10 cellular contexts compared by ENCODE assay signal in the genomic region with DNA sequence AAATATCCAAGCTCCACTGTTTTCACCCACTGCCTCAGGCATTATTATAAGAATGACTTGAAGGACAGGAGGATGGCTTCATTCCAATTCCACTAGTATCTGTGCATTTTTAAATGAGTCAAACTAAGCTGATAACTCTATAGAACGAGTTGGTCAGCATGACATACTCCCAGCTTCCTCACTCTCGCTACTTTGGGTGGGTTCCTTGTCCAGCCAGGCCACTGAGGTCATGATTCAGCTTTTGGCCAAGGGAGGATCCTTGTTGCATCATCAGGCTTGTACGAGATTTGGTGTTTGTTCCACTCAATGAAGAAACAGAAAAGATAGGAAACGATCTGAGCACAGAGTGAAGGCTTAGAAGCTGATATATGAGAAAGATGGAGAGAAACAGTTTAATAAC. TPM values are rescaled to one million over a fixed set of nuclear protein-coding genes. Genes with fewer than 3 reads are reported as not detected.
DNase-seq lines count a peak whose midpoint lies in the region; ATAC-seq and TF ChIP-seq lines count a peak whose summit lies in the region.
"Had no signal": no experiment of that assay in that cellular context is flagged by ENCODE, and none has a peak within 500 bp of the region (broad histone marks: within the 10 kb centered on the region; RNA-seq: fewer than 3 reads in every experiment).

No MANE protein-coding gene starts in this region.

- H3K27me3 Mint-ChIP-seq in T-helper 17 cell, result no peaks in the 10 kb centered on the region
- H3K27me3 Mint-ChIP-seq in endodermal cell (ENCODE audit: insufficient read depth), result peaks cover 5% of the 10 kb centered on the region
- H3K27me3 Mint-ChIP-seq: activated CD4-positive, alpha-beta memory T cell treated with anti-CD3 and anti-CD28 coated beads for 36 hours had no signal

- H3K27me3 ChIP-seq in endodermal cell (ENCODE audit: control insufficient read depth, insufficient read depth, low read length, poor library complexity, severe bottlenecking), result no peaks in the 10 kb centered on the region

- H2AFZ ChIP-seq in OCI-LY7 (ENCODE audit: low read length), result no peak overlapping the region

- no peak overlapping the region for H3K4me2 ChIP-seq in OCI-LY7 (ENCODE audit: low read length)

- intact Hi-C loops in OCI-LY7 (cut with micrococcal nuclease; ENCODE audit: unreplicated experiment), result no loop called here

- H3K36me3 Mint-ChIP-seq in T-helper 17 cell (ENCODE audit: low read depth) (peaks cover 6% of the 10 kb centered on the region), endodermal cell (ENCODE audit: low read depth) (peaks cover 9% of the 10 kb centered on the region)

- H3K79me2 ChIP-seq in OCI-LY7 (ENCODE audit: insufficient read depth, low read depth, low read length), result no peaks in the 10 kb centered on the region

- H3K9ac ChIP-seq in endodermal cell (ENCODE audit: extremely low read depth, low read length, poor library complexity, severe bottlenecking), result no peak overlapping the region

- H3K36me3 ChIP-seq in endodermal cell (ENCODE audit: control insufficient read depth, insufficient read depth, low read length) (peaks cover 66% of the 10 kb centered on the region), OCI-LY7 (ENCODE audit: insufficient read depth, low read length) (no peaks in the 10 kb centered on the region)

- H3K9me2 ChIP-seq in OCI-LY7 (ENCODE audit: insufficient read depth, low read length), result no peaks in the 10 kb centered on the region

- 94 to 96% methylated on average over 4 of the region's 4 CpGs for WGBS in endodermal cell (ENCODE audit: insufficient coverage in 1 of 2, insufficient read length in 1 of 2), 2 experiments

- CTCF ChIA-PET in OCI-LY7 (lab: Charles Lee; ENCODE audit: unreplicated experiment), result no interaction called here

- peak overlapping the region; percentile 6 for H3K4me3 Mint-ChIP-seq in T-helper 17 cell
- no peak overlapping the region for H3K4me3 Mint-ChIP-seq in endodermal cell
- H3K4me3 Mint-ChIP-seq: activated CD4-positive, alpha-beta memory T cell treated with anti-CD3 and anti-CD28 coated beads for 36 hours had no signal

- no peak overlapping the region for H3K27ac Mint-ChIP-seq in T-helper 17 cell
- H3K27ac Mint-ChIP-seq in endodermal cell, result no peak overlapping the region
- H3K27ac Mint-ChIP-seq: activated CD4-positive, alpha-beta memory T cell treated with anti-CD3 and anti-CD28 coated beads for 36 hours had no signal

- no peaks in the 10 kb centered on the region for H4K20me1 ChIP-seq in OCI-LY7 (ENCODE audit: insufficient read depth, low read length)

- TF ChIP-seq CTCF in AG09319 (IDR thresholded peaks at IDR 0.05; ENCODE audit: low read depth, low read length), result no peak
- TF ChIP-seq CTCF in omental fat pad (IDR thresholded peaks at IDR 0.05), result no peak
- no peak for TF ChIP-seq CTCF in endodermal cell (conservative IDR thresholded peaks at IDR 0.05)
- TF ChIP-seq CTCF in OCI-LY7 (conservative IDR thresholded peaks at IDR 0.05; ENCODE audit: low read length), result no peak

- H3K27ac ChIP-seq in endodermal cell (ENCODE audit: low read depth, low read length) (no peak overlapping the region), OCI-LY7 (ENCODE audit: low read depth, low read length, poor library complexity, severe bottlenecking) (no peak overlapping the region)

- H3K9me3 ChIP-seq in T-helper 17 cell (ENCODE audit: control insufficient read depth, low read length, poor library complexity, severe bottlenecking) (no peaks in the 10 kb centered on the region), endodermal cell (ENCODE audit: control insufficient read depth, low read length) (no peaks in the 10 kb centered on the region), OCI-LY7 (ENCODE audit: low read length) (no peaks in the 10 kb centered on the region)

- no peak for ATAC-seq in T-helper 17 cell
- ATAC-seq in omental fat pad (ENCODE audit: low FRiP score), result peak; percentile 83
- ATAC-seq in GM18867 (IDR thresholded peaks at IDR 0.05; ENCODE audit: unreplicated experiment), result no peak

- POLR2A ChIA-PET in OCI-LY7 (lab: Charles Lee), result interaction anchor here (0.5 to 1.0 kb wide), 2 partner anchors 19 to 25 kb away, joined by 3 read pairs; no protein-coding TSS in a partner anchor

- H3K4me1 Mint-ChIP-seq in T-helper 17 cell (peaks cover 15% of the 10 kb centered on the region), endodermal cell (peaks cover 59% of the 10 kb centered on the region)

- H3K9me3 Mint-ChIP-seq in endodermal cell, result no peaks in the 10 kb centered on the region
- H3K9me3 Mint-ChIP-seq: activated CD4-positive, alpha-beta memory T cell treated with anti-CD3 and anti-CD28 coated beads for 36 hours had no signal

- peak; percentile 63 for DNase-seq in AG09319 (ENCODE audit: extremely low read depth, low read depth)
- no peak for DNase-seq in T-helper 17 cell
- DNase-seq in fibroblast of peridontal ligament (ENCODE audit: extremely low read depth), result peak; percentile 83
- no peak for DNase-seq in omental fat pad (ENCODE audit: low spot score)
- DNase-seq in endodermal cell, result no peak
- DNase-seq in OCI-LY7 (ENCODE audit: low spot score), result no peak
- no peak for DNase-seq in activated CD4-positive, alpha-beta T cell treated with anti-CD3 and anti-CD28 coated beads, Interleukin-2, amount 50 U/mL, for 1 hour
- DNase-seq: activated CD4-positive, alpha-beta memory T cell treated with anti-CD3 and anti-CD28 coated beads for 36 hours; caudate nucleus had no signal

- H3K4me1 ChIP-seq in endodermal cell (ENCODE audit: control insufficient read depth, insufficient read depth, low read length) (peaks cover 10% of the 10 kb centered on the region), OCI-LY7 (ENCODE audit: insufficient read depth, low read length, poor library complexity, severe bottlenecking) (no peaks in the 10 kb centered on the region)

- no TSS peak for BruUV-seq in OCI-LY7 (replicated peaks; lab: Mats Ljungman, UMichigan)

- H3K4me3 ChIP-seq in endodermal cell (ENCODE audit: low read length) (no peak overlapping the region), OCI-LY7 (ENCODE audit: low read depth, low read length, poor library complexity, severe bottlenecking) (no peak overlapping the region)

RNA-seq across cellular contexts. Expression of a gene that starts 19.8 kb away (rescaled TPM):
- total RNA-seq in T-helper 17 cell (10 to 100 TPM; 63.5 to 64.9 TPM), omental fat pad (100 to 1,000 TPM in 2 of 4 donors, 10 to 100 TPM in 2; 77.2 to 196 (median 106) TPM), endodermal cell (1 to 10 TPM; 1.7 to 7.4 TPM), OCI-LY7 (2022) (37.4 and 41.6 TPM in 2 replicates)
- 24.6 TPM for polyA plus RNA-seq in endodermal cell (2013, experiment 1 of 2)
- polyA plus RNA-seq in endodermal cell (2013, experiment 2 of 2), result 26.5 TPM
- total RNA-seq in OCI-LY7 (2014; rRNA removed; shearing (Covaris generic)), result 7.4 and 13.0 TPM in 2 replicates

Comparison
In these comparisons a context has a peak if more than half of its experiments do, and no peak if none do; other contexts are left out.
1. DNase-seq: peak in AG09319 (single experiment) and fibroblast of peridontal ligament (single experiment); none in T-helper 17 cell (0 of 3), omental fat pad (single experiment), endodermal cell (single experiment), OCI-LY7 (single experiment) and activated CD4-positive, alpha-beta T cell treated with anti-CD3 and anti-CD28 coated beads, Interleukin-2, amount 50 U/mL, for 1 hour (single experiment).